In genomic region chr3:53152316-53152715, GRCh38 we compare ENCODE assay signal across 1 cellular context.
TF ChIP-seq lines count a peak whose summit lies in the region.

No MANE protein-coding gene starts in this region.

TF ChIP-seq in HepG2, 621 proteins besides CTCF, POLR2A, EP300 and RAD21:
- TF ChIP-seq ZNF629 (CRISPR knock-in tag; conservative IDR thresholded peaks at IDR 0.05) (peak; percentile 52), ZNF883 (CRISPR knock-in tag; IDR thresholded peaks at IDR 0.05; ENCODE audit: not compliant biosample characterization) (no peak), ELF4 (CRISPR knock-in tag; IDR thresholded peaks at IDR 0.05; ENCODE audit: borderline replicate concordance) (no peak), KAT7 (CRISPR knock-in tag; IDR thresholded peaks at IDR 0.05; ENCODE audit: borderline replicate concordance) (no peak), ZNF263 (CRISPR knock-in tag; IDR thresholded peaks at IDR 0.05) (peak; percentile 30; the same call in 1 of the 2 replicates), RCOR2 (CRISPR knock-in tag; IDR thresholded peaks at IDR 0.05) (0 out of 2 replicates have a peak, but pooled peaks have one; percentile 30), ZNF768 (CRISPR knock-in tag; IDR thresholded peaks at IDR 0.05) (peak; percentile 99), ZMYM3 (CRISPR knock-in tag; IDR thresholded peaks at IDR 0.05) (peak; percentile 75)
